Comparison of ENCODE assay signal across 1 cellular context in genomic region chr12:55931780-55932545, GRCh38.
TF ChIP-seq lines count a peak whose summit lies in the region.

No MANE protein-coding gene starts in this region.

TF ChIP-seq in endothelial cell of umbilical vein, 7 proteins besides CTCF, POLR2A, EP300 and RAD21:
- TF ChIP-seq MYC (IDR thresholded peaks at IDR 0.05; ENCODE audit: low read depth, low read length) (no peak), EZH2 (IDR thresholded peaks at IDR 0.05; ENCODE audit: borderline replicate concordance, low read depth, low read length, severe bottlenecking) (no peak), FOS (IDR thresholded peaks at IDR 0.05; ENCODE audit: borderline replicate concordance, insufficient read depth, low read length) (no peak), POLR2AphosphoS5 (IDR thresholded peaks at IDR 0.05; ENCODE audit: insufficient read depth, low read depth, low read length) (no peak), GATA2 (IDR thresholded peaks at IDR 0.05; ENCODE audit: insufficient read depth, insufficient read length, low read depth, low read length) (no peak), MAX (IDR thresholded peaks at IDR 0.05; ENCODE audit: insufficient read depth, insufficient read length) (no peak), JUN (IDR thresholded peaks at IDR 0.05; ENCODE audit: borderline replicate concordance, insufficient read depth, insufficient read length, low read depth) (no peak)
